8 cellular contexts compared by ENCODE assay signal in the genomic region with DNA sequence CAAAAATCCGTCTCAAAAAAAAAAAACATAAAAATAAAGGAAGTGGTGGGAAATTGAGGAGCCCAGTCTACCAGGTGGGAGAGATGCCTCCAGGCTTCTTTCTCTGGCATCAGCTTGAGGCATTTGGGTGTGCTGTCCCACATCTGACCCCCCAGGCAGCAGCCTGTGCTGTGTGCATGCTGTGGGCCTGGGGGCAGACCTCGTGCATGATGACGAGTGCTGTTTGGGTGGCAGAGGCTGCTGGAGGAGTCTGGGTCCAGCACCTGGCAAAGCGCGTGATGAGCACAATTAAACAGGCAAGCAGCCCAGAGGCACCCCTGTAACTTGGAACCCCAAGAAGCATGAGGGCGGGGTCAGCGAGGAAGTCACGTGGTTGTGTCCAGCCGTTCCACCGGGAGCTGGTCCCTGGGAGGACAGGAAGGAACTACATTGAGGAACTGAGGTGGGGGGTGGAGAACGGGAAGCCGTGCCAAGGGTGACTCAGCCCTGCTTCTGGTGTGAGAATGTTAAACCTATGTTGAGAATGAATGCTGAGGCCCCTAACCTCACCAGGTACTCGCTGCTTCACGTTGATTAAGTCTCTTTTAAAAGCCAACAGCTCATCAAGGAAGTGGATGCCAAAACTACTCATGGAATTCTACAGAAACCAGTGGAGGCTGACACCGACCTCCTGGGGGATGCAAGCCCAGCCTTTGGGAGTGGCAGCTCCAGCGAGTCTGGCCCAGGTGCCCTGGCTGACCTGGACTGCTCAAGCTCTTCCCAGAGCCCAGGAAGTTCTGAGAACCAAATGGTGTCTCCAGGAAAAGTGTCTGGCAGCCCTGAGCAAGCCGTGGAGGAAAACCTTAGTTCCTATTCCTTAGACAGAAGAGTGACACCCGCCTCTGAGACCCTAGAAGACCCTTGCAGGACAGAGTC. TPM values are rescaled to one million over a fixed set of nuclear protein-coding genes. Genes with fewer than 3 reads are reported as not detected.
DNase-seq lines count a peak whose midpoint lies in the region; ATAC-seq and TF ChIP-seq lines count a peak whose summit lies in the region.

No MANE protein-coding gene starts in this region.

- 69% methylated on average over 18 of the region's 18 CpGs for WGBS in esophagus muscularis mucosa
- 63 to 78% (median 72%) methylated on average over 18 of the region's 18 CpGs for WGBS in psoas muscle, 3 donors

- no peaks in the 10 kb centered on the region for H3K27me3 ChIP-seq in esophagus muscularis mucosa
- no peaks in the 10 kb centered on the region for H3K27me3 ChIP-seq in psoas muscle (ENCODE audit: insufficient read depth in 3 of 3, low read length in 2 of 3)

- no peak for TF ChIP-seq POLR2A in esophagus muscularis mucosa (IDR thresholded peaks at IDR 0.05; ENCODE audit: low read depth)

- DNase-seq in GF-D8 (lab: John Stamatoyannopoulos, UW), result peak; percentile 56
- DNase-seq in RWPE1 (ENCODE audit: low spot score), result peak; percentile 76
- DNase-seq in esophagus muscularis mucosa (ENCODE audit: extremely low spot score), result no peak
- peak; percentile 57 to 72 for DNase-seq in psoas muscle
- no peak for DNase-seq in NCI-H446 (lab: John Stamatoyannopoulos, UW)
- no peak for DNase-seq in activated effector memory CD4-positive, alpha-beta T cell treated with Interleukin-2 at 50 U/mL for 16 hours

- H3K4me3 ChIP-seq in esophagus muscularis mucosa, result peak overlapping the region in 2 of 4 donors; percentile 15 to 18
- H3K4me3 ChIP-seq in psoas muscle, result peak overlapping the region; percentile 37

- CTCF ChIA-PET in RWPE1 (lab: Yijun Ruan, JAX), result interaction anchor here (0.6 to 1.0 kb wide), 4 partner anchors 10 to 272 kb away, joined by 3 to 6 read pairs (median 4); no protein-coding TSS in a partner anchor

- H3K9me3 ChIP-seq in esophagus muscularis mucosa (no peaks in the 10 kb centered on the region), psoas muscle (no peaks in the 10 kb centered on the region)

- ATAC-seq in psoas muscle (peak in 2 of 4 donors; percentile 21 to 32), HG02870 (IDR thresholded peaks at IDR 0.05; ENCODE audit: unreplicated experiment) (no peak), HG03135 (IDR thresholded peaks at IDR 0.05; ENCODE audit: unreplicated experiment) (no peak)

- intact Hi-C loops in esophagus muscularis mucosa (cut with DNase I) (loop anchor here (10.0 kb wide), 1 partner anchor 373 kb away; no protein-coding TSS in a partner anchor), psoas muscle (cut with DNase I) (loop anchor here in 1 of 2 donors (5.0 kb wide), 1 partner anchor 35 kb away; no protein-coding TSS in a partner anchor)

- peaks cover 31 to 52% (median 45%) of the 10 kb centered on the region in 4 donors for H3K4me1 ChIP-seq in esophagus muscularis mucosa
- H3K4me1 ChIP-seq in psoas muscle, result peaks cover 5% of the 10 kb centered on the region

- TF ChIP-seq EP300 in esophagus muscularis mucosa (IDR thresholded peaks at IDR 0.05), result no peak

- H3K36me3 ChIP-seq in esophagus muscularis mucosa (peaks cover 0 to 58% (median 45%) of the 10 kb centered on the region in 4 donors), psoas muscle (ENCODE audit: insufficient read depth in 1 of 2, low read depth in 1 of 2) (peaks cover 0 to 42% of the 10 kb centered on the region in 2 donors)

- TF ChIP-seq CTCF in RWPE1 (conservative IDR thresholded peaks at IDR 0.05; ENCODE audit: low read depth), result no peak
- TF ChIP-seq CTCF in esophagus muscularis mucosa (IDR thresholded peaks at IDR 0.05), result no peak
- no peak for TF ChIP-seq CTCF in psoas muscle (IDR thresholded peaks at IDR 0.05)

- H3K27ac ChIP-seq in RWPE1 (peak overlapping the region; percentile 96), esophagus muscularis mucosa (replicated peaks in 1 of 4) (peak overlapping the region; percentile 12 to 64 (median 44)), psoas muscle (peak overlapping the region; percentile 19)

- POLR2A ChIA-PET in RWPE1 (lab: Yijun Ruan, JAX; ENCODE audit: low non-redundant PET), result no interaction called here

RNA-seq across cellular contexts. Expression of a gene that starts 6.1 kb away (rescaled TPM):
- total RNA-seq in esophagus muscularis mucosa (1 to 10 TPM; 2.5 to 8.8 (median 5.8) TPM), psoas muscle (1 to 10 TPM; 2.7 to 3.5 (median 3.0) TPM)
- polyA plus RNA-seq in psoas muscle, result 1 to 10 TPM; 2.2 to 4.8 (median 2.6) TPM

RNA-seq across cellular contexts. Expression of a gene that starts 6.3 kb away (rescaled TPM):
- 100 to 1,000 TPM in 1 of 4 donors, 10 to 100 TPM in 3; 59.3 to 101 (median 72.6) TPM for total RNA-seq in esophagus muscularis mucosa
- total RNA-seq in psoas muscle, result 10 to 100 TPM; 11.8 to 43.6 (median 27.0) TPM
- 10 to 100 TPM; 31.6 to 40.3 (median 32.9) TPM for polyA plus RNA-seq in psoas muscle

RNA-seq across cellular contexts. Expression of a gene that starts 15.3 kb away (rescaled TPM):
- total RNA-seq in esophagus muscularis mucosa (10 to 100 TPM; 41.5 to 56.1 (median 45.5) TPM), psoas muscle (10 to 100 TPM; 15.5 to 17.1 (median 16.2) TPM)
- polyA plus RNA-seq in psoas muscle, result 10 to 100 TPM; 15.4 to 18.8 (median 18.6) TPM

RNA-seq across cellular contexts. Expression of a gene that starts 43.3 kb away (rescaled TPM):
- 10 to 100 TPM in 1 of 4 donors, 1 to 10 TPM in 3; 5.2 to 13.3 (median 8.9) TPM for total RNA-seq in esophagus muscularis mucosa
- 1 to 10 TPM in 3 of 4 donors, under 1 TPM in 1; 0.71 to 1.9 (median 1.4) TPM for total RNA-seq in psoas muscle
- 1 to 10 TPM in 2 of 3 donors, under 1 TPM in 1; 0.76 to 1.4 (median 1.3) TPM for polyA plus RNA-seq in psoas muscle

Comparison
In these comparisons a context has a peak if more than half of its experiments do, and no peak if none do; other contexts are left out.
1. DNase-seq: peak in GF-D8 (single experiment), RWPE1 (single experiment) and psoas muscle (2 of 2); none in esophagus muscularis mucosa (single experiment), NCI-H446 (0 of 2) and activated effector memory CD4-positive, alpha-beta T cell treated with Interleukin-2 at 50 U/mL for 16 hours (single experiment).
2. H3K27ac ChIP-seq: peak in every context shown above with its lines; median percentile 96 in RWPE1; 44 in esophagus muscularis mucosa; 19 in psoas muscle.